In the genomic region with DNA sequence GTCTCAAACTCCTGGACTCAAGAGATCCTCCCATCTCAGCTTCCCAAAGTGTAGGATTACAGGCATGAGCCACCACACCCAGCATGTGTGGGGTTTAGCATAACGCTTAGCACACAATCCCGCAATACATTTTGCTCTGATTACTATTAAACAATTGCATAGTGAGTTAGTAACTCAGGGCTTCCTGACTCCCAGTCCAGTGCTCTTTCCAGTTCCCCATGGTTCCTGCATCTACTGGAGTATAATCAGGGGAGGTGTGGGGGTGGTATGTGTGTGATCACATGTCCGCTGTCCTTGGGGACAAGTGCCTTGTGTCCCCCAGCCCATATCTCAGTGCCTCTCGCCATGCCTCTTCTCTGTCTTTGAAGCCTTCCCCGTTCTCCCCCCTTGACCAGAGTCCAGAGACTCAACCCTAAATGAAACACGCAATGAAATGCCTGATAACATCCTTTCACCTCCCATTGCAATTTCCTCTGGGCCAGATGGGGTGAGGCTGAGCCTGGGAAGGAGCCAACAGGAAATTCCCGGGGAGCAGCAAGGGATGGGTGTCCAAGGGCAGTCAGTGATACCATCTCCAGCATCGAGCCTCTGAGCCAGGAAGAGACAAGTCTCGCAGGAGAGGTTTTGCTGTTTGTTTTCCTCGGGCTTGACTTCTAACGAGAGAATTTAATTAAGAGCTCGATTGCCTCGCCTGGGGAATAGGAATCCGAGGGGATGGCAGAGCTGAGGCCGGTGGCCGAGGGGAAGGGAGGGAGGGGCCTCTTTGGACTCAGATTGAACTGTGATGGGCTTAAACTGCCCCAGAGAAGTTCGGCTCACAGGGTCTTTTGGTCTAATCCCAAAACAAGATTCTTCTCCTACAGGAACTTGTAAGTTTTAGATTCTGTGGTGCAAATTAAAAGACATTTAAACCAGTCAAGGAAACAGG, we compare ENCODE assay signal across 14 cellular contexts. TPM values are rescaled to one million over a fixed set of nuclear protein-coding genes. Genes with fewer than 3 reads are reported as not detected.
A peak's percentile ranks its signal among the peaks of the same experiment; 100 is the strongest.
DNase-seq lines count a peak whose midpoint lies in the region; ATAC-seq and TF ChIP-seq lines count a peak whose summit lies in the region.
"Had no signal": no experiment of that assay in that cellular context is flagged by ENCODE, and none has a peak within 500 bp of the region (broad histone marks: within the 10 kb centered on the region; RNA-seq: fewer than 3 reads in every experiment).

No MANE protein-coding gene starts in this region.

- peak overlapping the region; percentile 1; the same call in 1 of the 2 replicates for H3K4me2 ChIP-seq in IMR-90 (ENCODE audit: low read depth, low read length)

- peak overlapping the region; percentile 15 for H3K14ac ChIP-seq in IMR-90 (replicated peaks; ENCODE audit: low read depth, low read length)

- no peaks in the 10 kb centered on the region for H4K20me1 ChIP-seq in IMR-90 (ENCODE audit: insufficient read depth, low read length)

- H4K8ac ChIP-seq in IMR-90 (ENCODE audit: low read depth in 2 of 2, low read length in 2 of 2), result peak overlapping the region in 1 of 2 experiments; percentile 64; a peak in 3 of 4 replicates

- in situ Hi-C loops in ACHN (cut with HindIII; ENCODE audit: low pct_ligation_motif_present, low pct_unique_long_range_greater_than_20kb, low sequenced_read_pairs) (no loop called here), IMR-90 (cut with MboI; ENCODE audit: low sequenced_read_pairs) (no loop called here)

- peak overlapping the region; percentile 48; the same call in 1 of the 2 replicates for H2AK5ac ChIP-seq in IMR-90 (ENCODE audit: low read depth, low read length)

- 7% methylated on average over 3 of the region's 17 CpGs; no CpG with 5 or more reads in 1 of the 2 experiments for WGBS in IMR-90 (ENCODE audit: extremely low coverage in 2 of 2, insufficient read length in 1 of 2), 2 experiments

- no peak overlapping the region for H2BK5ac ChIP-seq in IMR-90 (ENCODE audit: low read depth, low read length, poor library complexity, severe bottlenecking)

- H3K9me1 ChIP-seq in IMR-90 (ENCODE audit: insufficient read depth, low read length), result no peaks in the 10 kb centered on the region

- H2BK120ac ChIP-seq in IMR-90 (ENCODE audit: low read depth, low read length), result peak overlapping the region; percentile 54

- no peak for TF ChIP-seq POLR2A in IMR-90 (IDR thresholded peaks at IDR 0.05; ENCODE audit: low read depth, low read length)

- H3K4me3 ChIP-seq in IMR-90 (ENCODE audit: insufficient read depth, low read depth, low read length) (no peak overlapping the region), colonic mucosa (no peak overlapping the region)
- H3K4me3 ChIP-seq: esophagus squamous epithelium had no signal

- H3K4me1 ChIP-seq in IMR-90 (ENCODE audit: control insufficient read depth, insufficient read depth, low read length) (peaks cover 2% of the 10 kb centered on the region; the same call in 1 of the 2 replicates), colonic mucosa (no peaks in the 10 kb centered on the region)

- POLR2A ChIA-PET in IMR-90 (lab: Charles Lee; ENCODE audit: unreplicated experiment), result no interaction called here

- no peak overlapping the region for H3K27ac ChIP-seq in IMR-90 (ENCODE audit: insufficient read depth, low read length)
- H3K27ac ChIP-seq in colonic mucosa, result no peak overlapping the region
- H3K27ac ChIP-seq: esophagus squamous epithelium, VCaP had no signal

- H3K23ac ChIP-seq in IMR-90 (ENCODE audit: low read depth, low read length), result peak overlapping the region; percentile 62; the same call in 1 of the 2 replicates

- peak overlapping the region; percentile 77 for H2BK20ac ChIP-seq in IMR-90 (ENCODE audit: low read depth, low read length)

- no peaks in the 10 kb centered on the region for H3K79me1 ChIP-seq in IMR-90 (ENCODE audit: low read depth in 1 of 2, low read length in 2 of 2)

- H2AK9ac ChIP-seq in IMR-90 (replicated peaks; ENCODE audit: low read depth, low read length, poor library complexity), result peak overlapping the region; percentile 10

- 0 out of 2 replicates have a peak overlapping the region, but pooled peaks have one; percentile 18 for H3K18ac ChIP-seq in IMR-90 (ENCODE audit: low read depth, low read length)

- peak overlapping the region; percentile 63 for H3K4ac ChIP-seq in IMR-90 (ENCODE audit: low read depth, low read length)

- TF ChIP-seq CTCF in IMR-90 (conservative IDR thresholded peaks at IDR 0.05; ENCODE audit: low read depth, low read length), result no peak
- TF ChIP-seq CTCF in colonic mucosa (IDR thresholded peaks at IDR 0.05), result no peak

- peak overlapping the region; percentile 68 for H4K91ac ChIP-seq in IMR-90 (ENCODE audit: insufficient read depth, low read depth, low read length)

- peaks cover 16% of the 10 kb centered on the region for H3K27me3 ChIP-seq in IMR-90 (ENCODE audit: control insufficient read depth, insufficient read depth, low read length)
- peaks cover 4% of the 10 kb centered on the region for H3K27me3 ChIP-seq in colonic mucosa

- no peak for TF ChIP-seq RAD21 in IMR-90 (IDR thresholded peaks at IDR 0.05; ENCODE audit: low read length)

- H3K56ac ChIP-seq in IMR-90 (ENCODE audit: extremely low read depth, insufficient read depth, low read length), result no peak overlapping the region

- dilution Hi-C loops in IMR-90 (cut with HindIII; ENCODE audit: low sequenced_read_pairs, unreplicated experiment), result no loop called here

- DNase-seq in ACHN, result peak; percentile 20
- DNase-seq in IMR-90, result peak; percentile 64
- peak; percentile 86 for DNase-seq in colonic mucosa
- DNase-seq in left kidney (ENCODE audit: low read depth, low spot score), result peak; percentile 64
- DNase-seq in hippocampal formation (lab: John Stamatoyannopoulos, UW), result no peak
- DNase-seq: activated naive CD4-positive, alpha-beta T cell treated with anti-CD3 and anti-CD28 coated beads, Interleukin-2, amount 10 ng/mL, durations not matched to agents 7 days and 5 days; C1 segment of cervical spinal cord; esophagus squamous epithelium had no signal

- CTCF ChIA-PET in IMR-90 (lab: Yijun Ruan, JAX), result interaction anchor here (0.5 kb wide), 1 partner anchor 1194 kb away, joined by 7 read pairs; no protein-coding TSS in a partner anchor

- H4K5ac ChIP-seq in IMR-90 (ENCODE audit: low read depth, low read length), result no peak overlapping the region; the same call in 1 of the 2 replicates

- ATAC-seq in IMR-90 (ENCODE audit: low read depth) (peak; percentile 87), GM19467 (IDR thresholded peaks at IDR 0.05; ENCODE audit: unreplicated experiment) (no peak), GM18868 (IDR thresholded peaks at IDR 0.05; ENCODE audit: unreplicated experiment) (no peak), HG03196 (IDR thresholded peaks at IDR 0.05; ENCODE audit: unreplicated experiment) (no peak)
- ATAC-seq: HCT116 had no signal

- BruUV-seq in IMR-90 (replicated peaks; lab: Mats Ljungman, UMichigan), result no TSS peak

- H3K36me3 ChIP-seq in IMR-90 (ENCODE audit: control insufficient read depth, insufficient read depth, low read length) (no peaks in the 10 kb centered on the region), colonic mucosa (no peaks in the 10 kb centered on the region)
- H3K36me3 ChIP-seq: esophagus squamous epithelium had no signal

- peak overlapping the region; percentile 51; the same call in 1 of the 3 replicates for H2BK15ac ChIP-seq in IMR-90 (ENCODE audit: low read depth, low read length)

- peak overlapping the region; percentile 83 for H2AFZ ChIP-seq in IMR-90 (replicated peaks; ENCODE audit: low read length, poor library complexity)

- no peak overlapping the region for H3K9ac ChIP-seq in IMR-90 (ENCODE audit: low read depth, low read length)
- peak overlapping the region in 1 of 2 donors; percentile 40 for H3K9ac ChIP-seq in colonic mucosa (ENCODE audit: low read depth in 2 of 2, low read length in 2 of 2)

- no peaks in the 10 kb centered on the region for H3K9me3 ChIP-seq in IMR-90 (ENCODE audit: control insufficient read depth, insufficient read depth, low read length)
- no peaks in the 10 kb centered on the region for H3K9me3 ChIP-seq in colonic mucosa
- H3K9me3 ChIP-seq: esophagus squamous epithelium had no signal

- intact Hi-C loops in IMR-90 (cut with micrococcal nuclease) (loop anchor here (5.0 kb wide), 1 partner anchor 37 kb away; no protein-coding TSS in a partner anchor), colonic mucosa (cut with DNase I) (no loop called here)

TF ChIP-seq in IMR-90, 13 proteins besides CTCF, POLR2A, EP300 and RAD21:
- TF ChIP-seq RFX5 (IDR thresholded peaks at IDR 0.05; ENCODE audit: low read depth, low read length), result no peak
- TF ChIP-seq, protein P1, sequence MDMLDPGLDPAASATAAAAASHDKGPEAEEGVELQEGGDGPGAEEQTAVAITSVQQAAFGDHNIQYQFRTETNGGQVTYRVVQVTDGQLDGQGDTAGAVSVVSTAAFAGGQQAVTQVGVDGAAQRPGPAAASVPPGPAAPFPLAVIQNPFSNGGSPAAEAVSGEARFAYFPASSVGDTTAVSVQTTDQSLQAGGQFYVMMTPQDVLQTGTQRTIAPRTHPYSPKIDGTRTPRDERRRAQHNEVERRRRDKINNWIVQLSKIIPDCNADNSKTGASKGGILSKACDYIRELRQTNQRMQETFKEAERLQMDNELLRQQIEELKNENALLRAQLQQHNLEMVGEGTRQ (IDR thresholded peaks at IDR 0.05; ENCODE audit: low read depth, low read length), result no peak
- no peak for TF ChIP-seq MAZ (IDR thresholded peaks at IDR 0.05; ENCODE audit: borderline replicate concordance, low read depth, low read length)

RNA-seq across cellular contexts. Expression of a gene that starts 7.7 kb away (rescaled TPM):
- under 0.01 and 0.18 TPM in 2 replicates for total RNA-seq in IMR-90 (2012; rRNA removed)
- polyA plus RNA-seq in IMR-90 (2012; rRNA removed), result 0.03 and 0.06 TPM in 2 replicates
- polyA plus RNA-seq in IMR-90 (2012; cell fraction: cytosol; rRNA removed), result 0.04 TPM in 1 of 2 replicates, not detected in the other
- polyA plus RNA-seq in IMR-90 (2012; cell fraction: nucleus; rRNA removed; ENCODE audit: low replicate concordance), result 0.10 and 0.13 TPM in 2 replicates
- total RNA-seq in colonic mucosa, result under 1 TPM; 0.27 to 0.42 TPM
- total RNA-seq: esophagus squamous epithelium had no signal
- polyA plus RNA-seq: neural cell had no signal

RNA-seq across cellular contexts. Expression of a gene that starts 56.3 kb away (rescaled TPM):
- total RNA-seq in IMR-90 (2012; rRNA removed), result 31.7 and 36.1 TPM in 2 replicates
- 12.9 and 13.1 TPM in 2 replicates for polyA plus RNA-seq in IMR-90 (2012; rRNA removed)
- 5.5 and 5.7 TPM in 2 replicates for polyA plus RNA-seq in IMR-90 (2012; cell fraction: cytosol; rRNA removed)
- polyA plus RNA-seq in IMR-90 (2012; cell fraction: nucleus; rRNA removed; ENCODE audit: low replicate concordance), result 6.7 and 17.7 TPM in 2 replicates
- 10 to 100 TPM; 42.4 to 50.4 TPM for total RNA-seq in colonic mucosa

Comparison
In these comparisons a context has a peak if more than half of its experiments do, and no peak if none do; other contexts are left out.
1. DNase-seq: peak in ACHN (single experiment), IMR-90 (single experiment), colonic mucosa (single experiment) and left kidney (single experiment); none in hippocampal formation (0 of 2).